Comparison of ENCODE assay signal across 16 cellular contexts in genomic region chr1:160082487-160082886, GRCh38. TPM values are rescaled to one million over a fixed set of nuclear protein-coding genes. Genes with fewer than 3 reads are reported as not detected.
DNase-seq lines count a peak whose midpoint lies in the region; ATAC-seq and TF ChIP-seq lines count a peak whose summit lies in the region.
"Had no signal": no experiment of that assay in that cellular context is flagged by ENCODE, and none has a peak within 500 bp of the region (broad histone marks: within the 10 kb centered on the region; RNA-seq: fewer than 3 reads in every experiment).

No MANE protein-coding gene starts in this region.

- ATAC-seq in CD4-positive, CD25-positive, alpha-beta regulatory T cell (ENCODE audit: low read depth in 2 of 2) = no peak
- ATAC-seq: Panc1 had no signal

- CTCF ChIA-PET in activated naive CD4-positive, alpha-beta T cell treated with anti-CD3 and anti-CD28 coated beads, Interleukin-2, amount 10 ng/mL, durations not matched to agents 7 days and 5 days (lab: Charles Lee) = interaction anchor here (0.8 to 13.8 kb wide), 8 partner anchors 14 to 169 kb away, joined by 3 to 210 read pairs (median 5); partner anchors contain the start of gene CASQ1

- intact Hi-C loops in spleen (cut with DNase I; ENCODE audit: low total_unique reads) = no loop called here

- H3K36me3 ChIP-seq in CD4-positive, CD25-positive, alpha-beta regulatory T cell (ENCODE audit: control insufficient read depth, insufficient read depth, low read length) = peaks cover 6% of the 10 kb centered on the region
- peaks cover 0 to 7% (median 0%) of the 10 kb centered on the region in 6 donors for H3K36me3 ChIP-seq in spleen

- peaks cover 53% of the 10 kb centered on the region for H3K27me3 Mint-ChIP-seq in CD4-positive, CD25-positive, alpha-beta regulatory T cell
- peaks cover 8% of the 10 kb centered on the region for H3K27me3 Mint-ChIP-seq in brain
- H3K27me3 Mint-ChIP-seq in immature natural killer cell (ENCODE audit: low read depth in 3 of 3) = peaks cover 21 to 23% (median 22%) of the 10 kb centered on the region in 3 donors
- peaks cover 57% of the 10 kb centered on the region for H3K27me3 Mint-ChIP-seq in activated naive CD4-positive, alpha-beta T cell treated with anti-CD3 and anti-CD28 coated beads, Interleukin-2, amount 10 ng/mL, durations not matched to agents 7 days and 5 days

- H3K9me3 Mint-ChIP-seq in CD4-positive, CD25-positive, alpha-beta regulatory T cell = peaks cover 0 to 2% (median 0%) of the 10 kb centered on the region in 7 donors
- H3K9me3 Mint-ChIP-seq in brain (peaks cover 0 to 4% (median 2%) of the 10 kb centered on the region in 5 experiments), immature natural killer cell (no peaks in the 10 kb centered on the region)
- H3K9me3 Mint-ChIP-seq in activated naive CD4-positive, alpha-beta T cell treated with anti-CD3 and anti-CD28 coated beads, Interleukin-2, amount 10 ng/mL, durations not matched to agents 7 days and 5 days = no peaks in the 10 kb centered on the region
- H3K9me3 Mint-ChIP-seq: H9 had no signal

- H3K27ac Mint-ChIP-seq in CD4-positive, CD25-positive, alpha-beta regulatory T cell = no peak overlapping the region
- H3K27ac Mint-ChIP-seq in brain (peak overlapping the region in 4 of 5 experiments; percentile 41 to 99 (median 74)), immature natural killer cell (no peak overlapping the region)
- no peak overlapping the region for H3K27ac Mint-ChIP-seq in activated naive CD4-positive, alpha-beta T cell treated with anti-CD3 and anti-CD28 coated beads, Interleukin-2, amount 10 ng/mL, durations not matched to agents 7 days and 5 days
- H3K27ac Mint-ChIP-seq: H9 had no signal

- H3K27me3 ChIP-seq in CD4-positive, CD25-positive, alpha-beta regulatory T cell (ENCODE audit: control insufficient read depth, insufficient read depth, low read length) = peaks cover 35% of the 10 kb centered on the region
- peaks cover 0 to 72% (median 42%) of the 10 kb centered on the region in 7 donors for H3K27me3 ChIP-seq in spleen (replicated peaks in 1 of 7)

- TF ChIP-seq POLR2A in spleen (IDR thresholded peaks at IDR 0.05) = no peak

- no peaks in the 10 kb centered on the region for H3K9me3 ChIP-seq in CD4-positive, CD25-positive, alpha-beta regulatory T cell (ENCODE audit: control insufficient read depth in 2 of 2, low read length in 2 of 2)
- no peaks in the 10 kb centered on the region for H3K9me3 ChIP-seq in spleen

- WGBS in spleen, 5 donors = 24 to 74% (median 58%) methylated on average over 2 of the region's 2 CpGs

- no peak overlapping the region for H3K4me3 ChIP-seq in CD4-positive, CD25-positive, alpha-beta regulatory T cell (ENCODE audit: low read depth, low read length)
- no peak overlapping the region for H3K4me3 ChIP-seq in spleen

- no peak for DNase-seq in CD4-positive, CD25-positive, alpha-beta regulatory T cell
- DNase-seq in immature natural killer cell (no peak), spleen (peak; percentile 33), NCI-H1105 (lab: John Stamatoyannopoulos, UW) (no peak), dedifferentiated amniotic fluid mesenchymal stem cell (ENCODE audit: extremely low spot score) (no peak), NK-92 (lab: John Stamatoyannopoulos, UW; ENCODE audit: unreplicated experiment) (no peak)
- DNase-seq in activated naive CD4-positive, alpha-beta T cell treated with anti-CD3 and anti-CD28 coated beads, Interleukin-2, amount 10 ng/mL, durations not matched to agents 7 days and 5 days = no peak
- DNase-seq: H9, NCI-H1048, NCI-H2227 treated with DMSO at 0.1 percent for 48 hours, NCI-H524 had no signal

- peaks cover 17% of the 10 kb centered on the region for H3K36me3 Mint-ChIP-seq in CD4-positive, CD25-positive, alpha-beta regulatory T cell
- peaks cover 5% of the 10 kb centered on the region for H3K36me3 Mint-ChIP-seq in brain
- H3K36me3 Mint-ChIP-seq in immature natural killer cell = peaks cover 0 to 11% (median 5%) of the 10 kb centered on the region in 3 donors
- H3K36me3 Mint-ChIP-seq in activated naive CD4-positive, alpha-beta T cell treated with anti-CD3 and anti-CD28 coated beads, Interleukin-2, amount 10 ng/mL, durations not matched to agents 7 days and 5 days = peaks cover 4% of the 10 kb centered on the region

- peaks cover 0 to 23% (median 8%) of the 10 kb centered on the region in 4 donors for H3K4me1 Mint-ChIP-seq in CD4-positive, CD25-positive, alpha-beta regulatory T cell
- H3K4me1 Mint-ChIP-seq in brain (peaks cover 56% of the 10 kb centered on the region), immature natural killer cell (peaks cover 4 to 11% of the 10 kb centered on the region in 2 donors)
- H3K4me1 Mint-ChIP-seq in activated naive CD4-positive, alpha-beta T cell treated with anti-CD3 and anti-CD28 coated beads, Interleukin-2, amount 10 ng/mL, durations not matched to agents 7 days and 5 days = peaks cover 12% of the 10 kb centered on the region

- no peak overlapping the region for H3K27ac ChIP-seq in CD4-positive, CD25-positive, alpha-beta regulatory T cell (ENCODE audit: insufficient read depth, low read length, poor library complexity, severe bottlenecking)
- H3K27ac ChIP-seq in spleen = no peak overlapping the region
- H3K27ac ChIP-seq: KMS-11 had no signal

- no peak for TF ChIP-seq CTCF in brain (conservative IDR thresholded peaks at IDR 0.05)
- no peak for TF ChIP-seq CTCF in spleen (IDR thresholded peaks at IDR 0.05 in 8 of 11, conservative IDR thresholded peaks at IDR 0.05 in 3 of 11)

- peaks cover 11% of the 10 kb centered on the region for H3K4me1 ChIP-seq in CD4-positive, CD25-positive, alpha-beta regulatory T cell (ENCODE audit: control insufficient read depth, insufficient read depth, low read length, poor library complexity, severe bottlenecking)
- peaks cover 0 to 17% (median 10%) of the 10 kb centered on the region in 6 donors for H3K4me1 ChIP-seq in spleen

- H3K4me3 Mint-ChIP-seq in CD4-positive, CD25-positive, alpha-beta regulatory T cell = peak overlapping the region in 3 of 4 donors; percentile 48 to 61 (median 49)
- H3K4me3 Mint-ChIP-seq in brain = peak overlapping the region; percentile 2 to 84 (median 78)
- peak overlapping the region in 4 of 5 donors; percentile 22 to 45 (median 36) for H3K4me3 Mint-ChIP-seq in immature natural killer cell
- H3K4me3 Mint-ChIP-seq in activated naive CD4-positive, alpha-beta T cell treated with anti-CD3 and anti-CD28 coated beads, Interleukin-2, amount 10 ng/mL, durations not matched to agents 7 days and 5 days = no peak overlapping the region

RNA-seq across cellular contexts. Expression of gene KCNJ9, which starts 1.1 kb away (rescaled TPM):
- not detected for total RNA-seq in CD4-positive, CD25-positive, alpha-beta regulatory T cell
- polyA plus RNA-seq in CD4-positive, CD25-positive, alpha-beta regulatory T cell = under 1 TPM in 2 of 4 donors, not detected in 2; 0.05 to 0.25 TPM
- polyA plus RNA-seq in brain (ENCODE audit: insufficient read depth, low read depth, low replicate concordance) = 19.0 TPM
- not detected for polyA plus RNA-seq in immature natural killer cell
- not detected for total RNA-seq in spleen
- not detected for polyA plus RNA-seq in spleen
- total RNA-seq: Daoy, M059J had no signal

RNA-seq across cellular contexts. Expression of gene KCNJ10, which starts 12.5 kb away (rescaled TPM):
- total RNA-seq in CD4-positive, CD25-positive, alpha-beta regulatory T cell = not detected
- polyA plus RNA-seq in CD4-positive, CD25-positive, alpha-beta regulatory T cell = not detected
- 79.9 TPM for polyA plus RNA-seq in brain (ENCODE audit: insufficient read depth, low read depth, low replicate concordance)
- polyA plus RNA-seq in immature natural killer cell = not detected
- total RNA-seq in spleen = 10 to 100 TPM in 5 of 7 donors, 1 to 10 TPM in 2; 6.5 to 30.8 (median 23.9) TPM
- polyA plus RNA-seq in spleen = 1 to 10 TPM; 3.7 to 3.9 (median 3.8) TPM
- total RNA-seq: M059J had no signal

RNA-seq across cellular contexts. Expression of gene IGSF8, which starts 15.9 kb away (rescaled TPM):
- 33.9 TPM for total RNA-seq in CD4-positive, CD25-positive, alpha-beta regulatory T cell
- polyA plus RNA-seq in CD4-positive, CD25-positive, alpha-beta regulatory T cell = 10 to 100 TPM; 39.2 to 45.5 (median 43.0) TPM
- 111 TPM for polyA plus RNA-seq in brain (ENCODE audit: insufficient read depth, low read depth, low replicate concordance)
- 10 to 100 TPM; 29.1 to 57.4 (median 40.5) TPM for polyA plus RNA-seq in immature natural killer cell
- total RNA-seq in spleen = 10 to 100 TPM; 16.8 to 28.9 (median 25.3) TPM
- 10 to 100 TPM; 15.6 to 23.1 (median 16.1) TPM for polyA plus RNA-seq in spleen

RNA-seq across cellular contexts. Expression of gene ATP1A2, which starts 33.1 kb away (rescaled TPM):
- total RNA-seq in CD4-positive, CD25-positive, alpha-beta regulatory T cell = not detected
- not detected for polyA plus RNA-seq in CD4-positive, CD25-positive, alpha-beta regulatory T cell
- polyA plus RNA-seq in brain (ENCODE audit: insufficient read depth, low read depth, low replicate concordance) (216 TPM), immature natural killer cell (not detected), spleen (1 to 10 TPM in 1 of 3 donors, under 1 TPM in 2; 0.13 to 1.7 (median 0.27) TPM)
- 10 to 100 TPM in 1 of 7 donors, 1 to 10 TPM in 3, under 1 TPM in 3; 0.20 to 19.1 (median 1.1) TPM for total RNA-seq in spleen
- total RNA-seq: Daoy, M059J had no signal

RNA-seq across cellular contexts. Expression of gene PIGM, which starts 50.7 kb away (rescaled TPM):
- total RNA-seq in CD4-positive, CD25-positive, alpha-beta regulatory T cell = 3.6 TPM
- 1 to 10 TPM; 4.3 to 5.5 (median 4.7) TPM for polyA plus RNA-seq in CD4-positive, CD25-positive, alpha-beta regulatory T cell
- 3.1 TPM for polyA plus RNA-seq in brain (ENCODE audit: insufficient read depth, low read depth, low replicate concordance)
- polyA plus RNA-seq in immature natural killer cell = 1 to 10 TPM; 2.1 to 3.3 (median 3.0) TPM
- 1 to 10 TPM; 4.2 to 8.5 (median 6.8) TPM for total RNA-seq in spleen
- polyA plus RNA-seq in spleen = 1 to 10 TPM; 2.1 to 2.7 (median 2.4) TPM

Comparison
In these comparisons a context has a peak if more than half of its experiments do, and no peak if none do; other contexts are left out.
1. H3K27ac Mint-ChIP-seq: peak in brain (4 of 5); none in CD4-positive, CD25-positive, alpha-beta regulatory T cell (0 of 3), immature natural killer cell (0 of 6) and activated naive CD4-positive, alpha-beta T cell treated with anti-CD3 and anti-CD28 coated beads, Interleukin-2, amount 10 ng/mL, durations not matched to agents 7 days and 5 days (single experiment).
2. RNA of gene KCNJ9, which starts 1.1 kb away (polyA plus RNA-seq): 19.0 TPM in brain (single experiment); 0.05 to 0.25 TPM in CD4-positive, CD25-positive, alpha-beta regulatory T cell, not detected in immature natural killer cell and not detected in spleen; every median in the first group is over 10 times any median in the second.
3. RNA of gene KCNJ10, which starts 12.5 kb away (polyA plus RNA-seq): 79.9 TPM in brain (single experiment); 3.7 to 3.9 TPM in spleen, not detected in CD4-positive, CD25-positive, alpha-beta regulatory T cell and not detected in immature natural killer cell; every median in the first group is over 10 times any median in the second.